Comparison of ENCODE assay signal across 9 cellular contexts in the genomic region with DNA sequence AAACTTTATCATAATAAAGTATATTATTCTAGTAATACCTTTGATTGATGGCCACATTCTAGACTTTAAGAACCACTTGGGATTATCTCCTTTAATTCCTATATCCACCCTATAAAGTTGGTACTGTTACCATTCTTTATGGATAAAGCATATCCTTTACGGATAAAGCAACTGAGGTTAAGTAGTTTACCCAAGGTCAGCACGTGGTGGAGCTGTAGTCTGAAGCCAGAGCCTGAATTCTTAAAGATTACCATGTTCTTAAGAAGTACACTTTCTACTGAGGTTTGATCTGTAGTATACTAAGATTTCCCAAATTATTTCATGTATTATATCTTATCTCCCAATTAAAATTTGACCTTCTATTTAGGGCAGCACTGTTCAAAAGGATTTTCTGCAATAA. TPM values are rescaled to one million over a fixed set of nuclear protein-coding genes. Genes with fewer than 3 reads are reported as not detected.
DNase-seq lines count a peak whose midpoint lies in the region; ATAC-seq and TF ChIP-seq lines count a peak whose summit lies in the region.
"Had no signal": no experiment of that assay in that cellular context is flagged by ENCODE, and none has a peak within 500 bp of the region (broad histone marks: within the 10 kb centered on the region; RNA-seq: fewer than 3 reads in every experiment).

No MANE protein-coding gene starts in this region.

- no peak overlapping the region for H3K4me3 Mint-ChIP-seq in T-cell
- H3K4me3 Mint-ChIP-seq in immature natural killer cell, result peak overlapping the region in 2 of 5 donors; percentile 1 to 54

- no peaks in the 10 kb centered on the region for H3K27me3 ChIP-seq in BE2C
- H3K27me3 ChIP-seq: upper lobe of left lung had no signal

- peaks cover 11% of the 10 kb centered on the region for H3K36me3 Mint-ChIP-seq in T-cell
- H3K36me3 Mint-ChIP-seq in immature natural killer cell, result peaks cover 0 to 5% (median 0%) of the 10 kb centered on the region in 3 donors

- no peaks in the 10 kb centered on the region for H3K9me3 ChIP-seq in BE2C
- H3K9me3 ChIP-seq: upper lobe of left lung had no signal

- H3K4me1 Mint-ChIP-seq in T-cell (peaks cover 36 to 39% (median 38%) of the 10 kb centered on the region in 3 donors), immature natural killer cell (peaks cover 39 to 40% of the 10 kb centered on the region in 2 donors)

- TF ChIP-seq CTCF in BE2C (IDR thresholded peaks at IDR 0.05; ENCODE audit: low read depth, low read length), result peak; percentile 21; the same call in 1 of the 2 replicates
- peak; percentile 52 for TF ChIP-seq CTCF in GM13977 (IDR thresholded peaks at IDR 0.05; ENCODE audit: extremely low read depth, insufficient read depth, missing control alignments)

- H3K27me3 Mint-ChIP-seq in T-cell, result no peaks in the 10 kb centered on the region
- peaks cover 0 to 10% (median 4%) of the 10 kb centered on the region in 3 donors for H3K27me3 Mint-ChIP-seq in immature natural killer cell (ENCODE audit: low read depth in 3 of 3)

- POLR2A ChIA-PET in T-cell (lab: Charles Lee), result interaction anchor here in 1 of 2 donors (0.6 kb wide), 1 partner anchor 183 kb away, joined by 3 read pairs; no protein-coding TSS in a partner anchor

- no peaks in the 10 kb centered on the region; the same call in 1 of the 2 replicates for H3K36me3 ChIP-seq in BE2C
- H3K36me3 ChIP-seq: upper lobe of left lung had no signal

- H3K4me1 ChIP-seq in BE2C, result peaks cover 12% of the 10 kb centered on the region

- H3K27ac Mint-ChIP-seq in T-cell (peak overlapping the region; percentile 39 to 76), immature natural killer cell (peak overlapping the region in 5 of 6 donors; percentile 40 to 79 (median 58))

- H3K9me3 Mint-ChIP-seq in T-cell (no peaks in the 10 kb centered on the region), immature natural killer cell (no peaks in the 10 kb centered on the region)

- CTCF ChIA-PET in T-cell (lab: Charles Lee), result no interaction called here

- DNase-seq in BE2C (no peak), GM13977 (ENCODE audit: low spot score) (no peak), T-cell (no peak), immature natural killer cell (no peak), SKM-1 (lab: John Stamatoyannopoulos, UW; ENCODE audit: unreplicated experiment) (no peak), T-helper 9 cell (no peak), ecto neural progenitor cell (ENCODE audit: low spot score) (no peak)

- H3K4me3 ChIP-seq in BE2C (ENCODE audit: low read depth, low read length), result no peak overlapping the region
- H3K4me3 ChIP-seq: upper lobe of left lung had no signal

- in situ Hi-C loops in GM13977 (cut with MboI; ENCODE audit: low pct_unique_long_range_greater_than_20kb, low sequenced_read_pairs, unreplicated experiment), result loop anchor here (10.0 kb wide), 1 partner anchor 187 kb away; no protein-coding TSS in a partner anchor

- ATAC-seq in T-cell (replicated peaks in 1 of 4) (no peak), HG02588 (IDR thresholded peaks at IDR 0.05; ENCODE audit: unreplicated experiment) (no peak)

RNA-seq across cellular contexts. Expression of a gene that starts 3.0 kb away (rescaled TPM):
- polyA plus RNA-seq in BE2C (2012; ENCODE audit: insufficient read depth, insufficient read length, low read depth), result 72.5 TPM
- total RNA-seq in T-cell, result 10 to 100 TPM; 40.3 to 51.6 (median 46.4) TPM
- polyA plus RNA-seq in immature natural killer cell, result 10 to 100 TPM; 10.2 to 48.1 (median 16.1) TPM

RNA-seq across cellular contexts. Expression of a gene that starts 38.4 kb away (rescaled TPM):
- polyA plus RNA-seq in BE2C (2012; ENCODE audit: insufficient read depth, insufficient read length, low read depth), result not detected
- total RNA-seq in T-cell, result under 1 TPM in 4 of 5 donors, not detected in 1; 0.16 to 0.32 (median 0.24) TPM
- polyA plus RNA-seq in immature natural killer cell, result 1 to 10 TPM in 1 of 3 donors, under 1 TPM in 2; 0.72 to 2.1 (median 0.76) TPM
